ENCODE assay signal across 8 cellular contexts in genomic region chr1:53811464-53811863, GRCh38. TPM values are rescaled to one million over a fixed set of nuclear protein-coding genes. Genes with fewer than 3 reads are reported as not detected.
A peak's percentile ranks its signal among the peaks of the same experiment; 100 is the strongest.
DNase-seq lines count a peak whose midpoint lies in the region; TF ChIP-seq lines count a peak whose summit lies in the region.
"Not testable (repeated sequence)": the region's sequence is repeated elsewhere in the genome, so short reads cannot be mapped to it uniquely, and the experiment has no call there.

No MANE protein-coding gene starts in this region.

- H3K27me3 ChIP-seq in H7 (ENCODE audit: control insufficient read depth, insufficient read depth, low read length); MM.1S (replicated peaks; ENCODE audit: insufficient read depth, low read length): not testable (repeated sequence)

- H3K4me2 ChIP-seq in MM.1S (ENCODE audit: low read depth, low read length), result not testable (repeated sequence)

- not testable (repeated sequence) for H3K9ac ChIP-seq in MM.1S (ENCODE audit: low read length)

- H3K79me2 ChIP-seq in MM.1S (ENCODE audit: low read length), result not testable (repeated sequence)

- H3K36me3 ChIP-seq in H7 (replicated peaks; ENCODE audit: control insufficient read depth, insufficient read depth, low read length); MM.1S (replicated peaks; ENCODE audit: insufficient read depth, low read length): not testable (repeated sequence)

- not testable (repeated sequence) for H3K4me3 Mint-ChIP-seq in Calu3 (ENCODE audit: low read depth, unreplicated experiment)

- peaks cover 39% of the 10 kb centered on the region for H3K36me3 Mint-ChIP-seq in Calu3 (ENCODE audit: insufficient read depth, unreplicated experiment)

- not testable (repeated sequence) for H3K4me3 ChIP-seq in H7 (ENCODE audit: insufficient read depth, low read depth, low read length); MM.1S (ENCODE audit: low read length)

- H3F3A ChIP-seq in MM.1S (ENCODE audit: insufficient read depth, low read length), result not testable (repeated sequence)

- H3K4me1 ChIP-seq in MM.1S (ENCODE audit: low read length), result not testable (repeated sequence)

- not testable (repeated sequence) for H3K27ac ChIP-seq in MM.1S (ENCODE audit: low read length)

- DNase-seq in Calu3, result peak; percentile 10
- peak; percentile 30 for DNase-seq in H7
- not testable (repeated sequence) for DNase-seq in MM.1S
- DNase-seq in SHP77 treated with DMSO at 0.1 percent for 48 hours (lab: John Stamatoyannopoulos, UW), result peak; percentile 9
- peak; percentile 57 for DNase-seq in activated CD8-positive, alpha-beta memory T cell treated with anti-CD3 and anti-CD28 coated beads, Interleukin-2, amount 50 U/mL, for 48 hours
- peak; percentile 60 for DNase-seq in ecto neural progenitor cell (ENCODE audit: low spot score)
- DNase-seq in iPS-NIHi7 (ENCODE audit: extremely low spot score), result peak; percentile 22
- peak; percentile 31 for DNase-seq in stimulated activated CD4-positive, alpha-beta T cell treated with anti-CD3 and anti-CD28 coated beads, Interleukin-15, amount 100 ng/mL, for 24 hours

- H3K4me1 Mint-ChIP-seq in Calu3 (ENCODE audit: low read depth, unreplicated experiment), result peaks cover 26% of the 10 kb centered on the region

- peak overlapping the region; percentile 17 for H3K27ac Mint-ChIP-seq in Calu3 (ENCODE audit: unreplicated experiment)

- not testable (repeated sequence) for H3K27me3 Mint-ChIP-seq in Calu3 (ENCODE audit: unreplicated experiment)

- BruUV-seq in Calu3 (replicated peaks; lab: Mats Ljungman, UMichigan), result not testable (repeated sequence)

- not testable (repeated sequence) for H2AFZ ChIP-seq in MM.1S (ENCODE audit: low read length)

- CTCF ChIA-PET in Calu3 (lab: Charles Lee), result interaction anchor here (0.5 to 1.0 kb wide), 3 partner anchors 115 to 326 kb away, joined by 3 to 7 read pairs (median 4); no protein-coding TSS in a partner anchor

- not testable (repeated sequence) for H3K9me3 Mint-ChIP-seq in Calu3 (ENCODE audit: low read depth, unreplicated experiment)

- TF ChIP-seq CTCF in Calu3 (IDR thresholded peaks at IDR 0.05; ENCODE audit: unreplicated experiment), result not testable (repeated sequence)
- TF ChIP-seq CTCF in MM.1S (IDR thresholded peaks at IDR 0.05; ENCODE audit: low read length), result peak; percentile 46

- not testable (repeated sequence) for H4K20me1 ChIP-seq in MM.1S (ENCODE audit: insufficient read depth, low read length)

- intact Hi-C loops in Calu3 (cut with micrococcal nuclease; ENCODE audit: unreplicated experiment), result not testable (repeated sequence)

- not testable (repeated sequence) for H3K9me2 ChIP-seq in MM.1S (replicated peaks; ENCODE audit: insufficient read depth, low read length)

- not testable (repeated sequence) for H3K9me3 ChIP-seq in MM.1S (replicated peaks; ENCODE audit: insufficient read depth, low read length)

RNA-seq across cellular contexts. Expression of gene NDC1, which starts 26.6 kb away (rescaled TPM):
- 40.6 and 44.8 TPM in 2 replicates for total RNA-seq in Calu3 (2022)
- total RNA-seq in H7 (2014; rRNA removed; shearing (Covaris generic)), result 92.6 and 110 TPM in 2 replicates
